ENCODE assay signal across 17 cellular contexts in genomic region chr3:195082811-195083210, GRCh38.
DNase-seq lines count a peak whose midpoint lies in the region; ATAC-seq and TF ChIP-seq lines count a peak whose summit lies in the region.
"Had no signal": no experiment of that assay in that cellular context is flagged by ENCODE, and none has a peak within 500 bp of the region (broad histone marks: within the 10 kb centered on the region; RNA-seq: fewer than 3 reads in every experiment).

No MANE protein-coding gene starts in this region.

- no peak overlapping the region for H3K27ac Mint-ChIP-seq in natural killer cell treated with Interleukin-12 subunit alpha and Interleukin-12 subunit beta and Interleukin-15 and Interleukin-18, amount 100 ng/mL, for 72 hours
- no peak overlapping the region for H3K27ac Mint-ChIP-seq in natural killer cell
- peak overlapping the region; percentile 44 for H3K27ac Mint-ChIP-seq in nephron progenitor cell

- no peaks in the 10 kb centered on the region for H3K9me3 Mint-ChIP-seq in natural killer cell treated with Interleukin-12 subunit alpha and Interleukin-12 subunit beta and Interleukin-15 and Interleukin-18, amount 100 ng/mL, for 72 hours
- H3K9me3 Mint-ChIP-seq in natural killer cell (no peaks in the 10 kb centered on the region), nephron progenitor cell (no peaks in the 10 kb centered on the region)

- intact Hi-C loops in natural killer cell (cut with micrococcal nuclease): no loop called here
- intact Hi-C loops in left cardiac atrium (cut with DNase I): no loop called here

- H3K4me3 Mint-ChIP-seq in natural killer cell treated with Interleukin-12 subunit alpha and Interleukin-12 subunit beta and Interleukin-15 and Interleukin-18, amount 100 ng/mL, for 72 hours: no peak overlapping the region
- H3K4me3 Mint-ChIP-seq in natural killer cell (no peak overlapping the region), nephron progenitor cell (no peak overlapping the region)

- TF ChIP-seq CTCF in natural killer cell (IDR thresholded peaks at IDR 0.05): no peak
- no peak for TF ChIP-seq CTCF in nephron progenitor cell (IDR thresholded peaks at IDR 0.05)

- H3K27me3 Mint-ChIP-seq in natural killer cell treated with Interleukin-12 subunit alpha and Interleukin-12 subunit beta and Interleukin-15 and Interleukin-18, amount 100 ng/mL, for 72 hours: no peaks in the 10 kb centered on the region
- H3K27me3 Mint-ChIP-seq in natural killer cell (ENCODE audit: low read depth in 2 of 2) (no peaks in the 10 kb centered on the region), nephron progenitor cell (ENCODE audit: low read depth, poor library complexity) (peaks cover 3% of the 10 kb centered on the region)

- no peaks in the 10 kb centered on the region for H3K36me3 Mint-ChIP-seq in natural killer cell treated with Interleukin-12 subunit alpha and Interleukin-12 subunit beta and Interleukin-15 and Interleukin-18, amount 100 ng/mL, for 72 hours
- H3K36me3 Mint-ChIP-seq in natural killer cell: no peaks in the 10 kb centered on the region
- H3K36me3 Mint-ChIP-seq in nephron progenitor cell (ENCODE audit: low read depth): peaks cover 10% of the 10 kb centered on the region

- peak; percentile 34 for DNase-seq in natural killer cell treated with Interleukin-12 subunit alpha and Interleukin-12 subunit beta and Interleukin-15 and Interleukin-18, amount 100 ng/mL, for 72 hours (ENCODE audit: low spot score)
- DNase-seq in natural killer cell (no peak), left cardiac atrium (peak; percentile 17), nephron progenitor cell (no peak), RKO (ENCODE audit: low spot score) (no peak)
- no peak for DNase-seq in activated T-cell treated with anti-CD3 and anti-CD28 coated beads, Interleukin-2, amount 50 U/mL, for 48 hours
- DNase-seq: GDM1, HCEC 1CT, KBM-7, NCI-H146, NCI-H2081, NCI-H510A, NCI-H774, PC-9, SHP77 had no signal

- H3K4me1 Mint-ChIP-seq in natural killer cell treated with Interleukin-12 subunit alpha and Interleukin-12 subunit beta and Interleukin-15 and Interleukin-18, amount 100 ng/mL, for 72 hours (ENCODE audit: low read depth in 2 of 2): peaks cover 0 to 11% of the 10 kb centered on the region in 2 donors
- H3K4me1 Mint-ChIP-seq in natural killer cell (peaks cover 7 to 17% of the 10 kb centered on the region in 2 donors), nephron progenitor cell (peaks cover 94% of the 10 kb centered on the region)

- ATAC-seq in natural killer cell treated with Interleukin-12 subunit alpha and Interleukin-12 subunit beta and Interleukin-15 and Interleukin-18, amount 100 ng/mL, for 72 hours: no peak
- ATAC-seq in natural killer cell: no peak
- ATAC-seq in left cardiac atrium: no peak
- no peak for ATAC-seq in HG03175 (IDR thresholded peaks at IDR 0.05; ENCODE audit: unreplicated experiment)
- ATAC-seq: GM12878 had no signal

Comparison
In these comparisons a context has a peak if more than half of its experiments do, and no peak if none do; other contexts are left out.
1. DNase-seq: peak in natural killer cell treated with Interleukin-12 subunit alpha and Interleukin-12 subunit beta and Interleukin-15 and Interleukin-18, amount 100 ng/mL, for 72 hours (single experiment) and left cardiac atrium (single experiment); none in natural killer cell (single experiment), nephron progenitor cell (single experiment), activated T-cell treated with anti-CD3 and anti-CD28 coated beads, Interleukin-2, amount 50 U/mL, for 48 hours (0 of 2) and RKO (single experiment).